In the genomic region with DNA sequence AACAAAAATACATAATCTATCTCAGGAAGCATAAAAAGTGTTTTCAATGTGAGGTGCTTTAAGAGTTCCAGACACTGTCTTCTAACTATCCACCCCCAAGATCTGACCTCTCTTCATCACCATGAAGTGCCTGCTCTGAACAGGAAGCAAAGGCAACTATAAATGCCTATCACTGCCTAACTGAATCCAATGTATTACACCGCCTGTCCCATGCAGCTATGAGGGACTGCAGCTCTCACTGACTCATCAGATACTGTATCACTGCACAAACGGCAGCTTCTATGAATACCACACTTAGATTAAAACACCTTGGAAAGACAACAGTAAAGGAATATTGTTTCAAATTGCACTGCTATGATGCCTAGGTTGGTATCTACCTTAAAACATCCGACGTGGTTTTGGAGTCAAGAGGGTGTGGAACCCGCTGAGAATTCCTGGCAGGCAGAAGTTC, we compare ENCODE assay signal across 14 cellular contexts.
DNase-seq lines count a peak whose midpoint lies in the region; ATAC-seq and TF ChIP-seq lines count a peak whose summit lies in the region.
"Had no signal": no experiment of that assay in that cellular context is flagged by ENCODE, and none has a peak within 500 bp of the region (broad histone marks: within the 10 kb centered on the region; RNA-seq: fewer than 3 reads in every experiment).

No MANE protein-coding gene starts in this region.

- ATAC-seq in thoracic aorta (ENCODE audit: insufficient number of reproducible peaks, low FRiP score, low read depth) (no peak), HG02571 (IDR thresholded peaks at IDR 0.05; ENCODE audit: unreplicated experiment) (no peak)
- no peak for ATAC-seq in activated T-cell treated with anti-CD3 and anti-CD28 coated beads, Interleukin-2, amount 50 U/mL, for 4 hours

- TF ChIP-seq CTCF in MCF 10A (IDR thresholded peaks at IDR 0.05; ENCODE audit: unreplicated experiment) (no peak), breast epithelium (IDR thresholded peaks at IDR 0.05) (no peak), WI38 (IDR thresholded peaks at IDR 0.05; ENCODE audit: low read depth, low read length) (no peak), fibroblast of villous mesenchyme (IDR thresholded peaks at IDR 0.05; ENCODE audit: insufficient read depth, low read depth, low read length) (no peak), thoracic aorta (IDR thresholded peaks at IDR 0.05) (no peak)

- BruUV-seq in MCF 10A (replicated peaks; lab: Mats Ljungman, UMichigan), result no TSS peak

- no peaks in the 10 kb centered on the region for H3K9me3 ChIP-seq in breast epithelium
- H3K9me3 ChIP-seq in thoracic aorta, result no peaks in the 10 kb centered on the region
- H3K9me3 ChIP-seq: prostate gland had no signal

- H3K4me1 ChIP-seq in breast epithelium, result no peaks in the 10 kb centered on the region
- peaks cover 14 to 29% of the 10 kb centered on the region in 2 donors for H3K4me1 ChIP-seq in thoracic aorta (ENCODE audit: control insufficient read depth in 1 of 2, low read depth in 2 of 2)
- H3K4me1 ChIP-seq: prostate gland had no signal

- DNase-seq in MCF 10A (ENCODE audit: unreplicated experiment), result peak; percentile 41
- no peak for DNase-seq in breast epithelium (ENCODE audit: low spot score in 2 of 2)
- DNase-seq in fibroblast of villous mesenchyme (ENCODE audit: low read depth), result peak; percentile 67
- no peak for DNase-seq in thoracic aorta (ENCODE audit: low spot score)
- no peak for DNase-seq in activated T-cell treated with anti-CD3 and anti-CD28 coated beads, Interleukin-2, amount 50 U/mL, for 4 hours
- no peak for DNase-seq in NCI-H748 (lab: John Stamatoyannopoulos, UW; ENCODE audit: unreplicated experiment)
- DNase-seq: activated naive CD4-positive, alpha-beta T cell treated with anti-CD3 and anti-CD28 coated beads, Interleukin-2, amount 50 U/mL, for 16 hours; NCI-H1436 treated with DMSO at 0.1 percent for 48 hours had no signal

- peak overlapping the region; percentile 17 for H3K27ac Mint-ChIP-seq in MCF 10A (ENCODE audit: low read depth, unreplicated experiment)
- H3K27ac Mint-ChIP-seq: memory B cell; stimulated activated naive CD8-positive, alpha-beta T cell treated with anti-CD3 and anti-CD28 coated beads, Interleukin-15, Interleukin-2, amounts not matched to agents 100 ng/mL and 50 ng/mL, for 24 hours had no signal

- H3K4me3 Mint-ChIP-seq in MCF 10A (ENCODE audit: unreplicated experiment), result peak overlapping the region; percentile 1
- no peak overlapping the region for H3K4me3 Mint-ChIP-seq in activated T-cell treated with anti-CD3 and anti-CD28 coated beads, Interleukin-2, amount 50 U/mL, for 4 hours
- H3K4me3 Mint-ChIP-seq: B cell; memory B cell; stimulated activated naive CD8-positive, alpha-beta T cell treated with anti-CD3 and anti-CD28 coated beads, Interleukin-15, Interleukin-2, amounts not matched to agents 100 ng/mL and 50 ng/mL, for 24 hours had no signal

- H3K36me3 ChIP-seq in breast epithelium, result no peaks in the 10 kb centered on the region
- peaks cover 42% of the 10 kb centered on the region for H3K36me3 ChIP-seq in thoracic aorta

- no peaks in the 10 kb centered on the region for H3K27me3 Mint-ChIP-seq in MCF 10A (ENCODE audit: insufficient read depth, unreplicated experiment)
- H3K27me3 Mint-ChIP-seq in activated T-cell treated with anti-CD3 and anti-CD28 coated beads, Interleukin-2, amount 50 U/mL, for 4 hours (ENCODE audit: low read depth), result no peaks in the 10 kb centered on the region
- H3K27me3 Mint-ChIP-seq: B cell; memory B cell; stimulated activated naive CD8-positive, alpha-beta T cell treated with anti-CD3 and anti-CD28 coated beads, Interleukin-15, Interleukin-2, amounts not matched to agents 100 ng/mL and 50 ng/mL, for 24 hours had no signal

- POLR2A ChIA-PET in MCF 10A (lab: Yijun Ruan, JAX), result no interaction called here

- intact Hi-C loops in MCF 10A (cut with micrococcal nuclease), result no loop called here
- intact Hi-C loops in breast epithelium (cut with DNase I; ENCODE audit: low total_unique reads), result no loop called here

- CTCF ChIA-PET in MCF 10A (lab: Yijun Ruan, JAX), result no interaction called here

- no peak overlapping the region for H3K27ac ChIP-seq in breast epithelium
- H3K27ac ChIP-seq in thoracic aorta, result peak overlapping the region; percentile 48 to 60
- H3K27ac ChIP-seq: prostate gland had no signal

- H3K27me3 ChIP-seq in breast epithelium (no peaks in the 10 kb centered on the region), thoracic aorta (replicated peaks; ENCODE audit: insufficient read depth) (no peaks in the 10 kb centered on the region)

- no peak for TF ChIP-seq POLR2A in breast epithelium (IDR thresholded peaks at IDR 0.05)

- H3K4me3 ChIP-seq in breast epithelium (no peak overlapping the region), WI38 (ENCODE audit: low read depth, low read length) (peak overlapping the region; percentile 21), fibroblast of villous mesenchyme (ENCODE audit: low read depth, low read length) (no peak overlapping the region), thoracic aorta (no peak overlapping the region)
- H3K4me3 ChIP-seq: prostate gland had no signal

- H3K9me3 Mint-ChIP-seq in MCF 10A (ENCODE audit: unreplicated experiment), result no peaks in the 10 kb centered on the region
- H3K9me3 Mint-ChIP-seq in activated T-cell treated with anti-CD3 and anti-CD28 coated beads, Interleukin-2, amount 50 U/mL, for 4 hours, result no peaks in the 10 kb centered on the region
- H3K9me3 Mint-ChIP-seq: memory B cell; stimulated activated naive CD8-positive, alpha-beta T cell treated with anti-CD3 and anti-CD28 coated beads, Interleukin-15, Interleukin-2, amounts not matched to agents 100 ng/mL and 50 ng/mL, for 24 hours had no signal

- peaks cover 81% of the 10 kb centered on the region for H3K36me3 Mint-ChIP-seq in MCF 10A (ENCODE audit: insufficient read depth, unreplicated experiment)
- peaks cover 42% of the 10 kb centered on the region for H3K36me3 Mint-ChIP-seq in activated T-cell treated with anti-CD3 and anti-CD28 coated beads, Interleukin-2, amount 50 U/mL, for 4 hours (ENCODE audit: insufficient read depth)

- peaks cover 9% of the 10 kb centered on the region for H3K4me1 Mint-ChIP-seq in MCF 10A (ENCODE audit: insufficient read depth, unreplicated experiment)
- H3K4me1 Mint-ChIP-seq in activated T-cell treated with anti-CD3 and anti-CD28 coated beads, Interleukin-2, amount 50 U/mL, for 4 hours (ENCODE audit: low read depth), result peaks cover 5% of the 10 kb centered on the region
- H3K4me1 Mint-ChIP-seq: B cell, memory B cell had no signal

Comparison
In these comparisons a context has a peak if more than half of its experiments do, and no peak if none do; other contexts are left out.
1. DNase-seq: peak in MCF 10A (single experiment) and fibroblast of villous mesenchyme (single experiment); none in breast epithelium (0 of 2), thoracic aorta (single experiment), activated T-cell treated with anti-CD3 and anti-CD28 coated beads, Interleukin-2, amount 50 U/mL, for 4 hours (single experiment) and NCI-H748 (single experiment).
2. H3K27ac ChIP-seq: peak in thoracic aorta (2 of 2); none in breast epithelium (0 of 2).